ENCODE assay signal across 30 cellular contexts in genomic region chr15:82674873-82675272, GRCh38. TPM values are rescaled to one million over a fixed set of nuclear protein-coding genes. Genes with fewer than 3 reads are reported as not detected.
"Had no signal": no experiment of that assay in that cellular context is flagged by ENCODE, and none has a peak within 500 bp of the region (broad histone marks: within the 10 kb centered on the region; RNA-seq: fewer than 3 reads in every experiment).

No MANE protein-coding gene starts in this region.

- H3K27ac ChIP-seq: ascending aorta, cardiac muscle cell, VCaP had no signal

- FAIRE-seq: TTC549 had no signal

- H3K4me3 ChIP-seq: ascending aorta, cardiac muscle cell had no signal

- H3K36me3 ChIP-seq: ascending aorta, cardiac muscle cell had no signal

- DNase-seq: activated B cell treated with CpG ODN at 0.5 μM for 24 hours; activated CD4-positive, alpha-beta memory T cell treated with anti-CD3 and anti-CD28 coated beads for 36 hours; activated CD4-positive, alpha-beta T cell treated with anti-CD3 and anti-CD28 coated beads for 4 hours; activated CD4-positive, alpha-beta T cell treated with anti-CD3 and anti-CD28 coated beads, Interleukin-2, amount 10 ng/mL, durations not matched to agents 24 days and 14 days; activated CD4-positive, alpha-beta T cell treated with anti-CD3 and anti-CD28 coated beads, Interleukin-2, amount 50 U/mL, for 1 hour; activated CD4-positive, alpha-beta T cell treated with anti-CD3 and anti-CD28 coated beads, Interleukin-2, amount 50 U/mL, for 4 hours; activated CD4-positive, CD25-positive, alpha-beta regulatory T cell treated with anti-CD3 and anti-CD28 coated beads, Interleukin-2, amount 50 U/mL, for 72 hours; activated CD8-positive, alpha-beta memory T cell treated with anti-CD3 and anti-CD28 coated beads, Interleukin-2, amount 50 U/mL, for 4 hours; activated CD8-positive, alpha-beta T cell treated with anti-CD3 and anti-CD28 coated beads for 36 hours; activated effector memory CD4-positive, alpha-beta T cell treated with Interleukin-2 at 50 U/mL for 16 hours; activated gamma-delta T cell; activated naive CD4-positive, alpha-beta T cell treated with anti-CD3 and anti-CD28 coated beads, Interleukin-2, amount 10 ng/mL, durations not matched to agents 7 days and 5 days; activated naive CD4-positive, alpha-beta T cell treated with Interleukin-2 at 50 U/mL for 16 hours; activated naive CD8-positive, alpha-beta T cell treated with anti-CD3 and anti-CD28 coated beads, Interleukin-2, amount 10 ng/mL, durations not matched to agents 7 days and 5 days; activated naive CD8-positive, alpha-beta T cell treated with anti-CD3 and anti-CD28 coated beads, Interleukin-2, amount 50 U/mL, for 24 hours; activated T-cell treated with anti-CD3 and anti-CD28 coated beads for 4 hours; activated T-cell treated with anti-CD3 and anti-CD28 coated beads, Interleukin-2, amount 50 U/mL, for 1 hour; activated T-cell treated with anti-CD3 and anti-CD28 coated beads, Interleukin-2, amount 50 U/mL, for 4 hours; amygdala; anterior cingulate cortex; cerebellar nuclear complex; T-helper 2 cell; T-helper 9 cell had no signal

- H3K9me3 ChIP-seq: ascending aorta had no signal

- ATAC-seq: activated CD8-positive, alpha-beta T cell treated with anti-CD3 and anti-CD28 coated beads for 36 hours; activated naive CD8-positive, alpha-beta T cell treated with anti-CD3 and anti-CD28 coated beads, Interleukin-2, amount 50 U/mL, for 24 hours; activated T-cell treated with anti-CD3 and anti-CD28 coated beads, Interleukin-2, amount 50 U/mL, for 4 hours had no signal

- H3K4me1 ChIP-seq: ascending aorta had no signal

- H3K27me3 ChIP-seq: ascending aorta had no signal

RNA-seq across cellular contexts. Expression of gene CPEB1, which starts 27.7 kb away (rescaled TPM):
- total RNA-seq: activated B cell treated with CpG ODN at 0.5 μM for 24 hours; activated CD4-positive, alpha-beta T cell treated with anti-CD3 and anti-CD28 coated beads, Interleukin-2, amount 10 ng/mL, durations not matched to agents 24 days and 14 days; activated T-helper 2 cell treated with anti-CD3 and anti-CD28 coated beads, Interferon-gamma antibody, Interleukin-2, Interleukin-4, amounts not matched to agents 10 μg/mL and 5 μg/mL and 100 μg/mL, durations not matched to agents 14 hours and 24 hours and 36 hours; T-helper 1 cell treated with Interleukin-12 subunit alpha and Interleukin-12 subunit beta and Interleukin-4 antibody, amounts not matched to agents 30 ng/mL and 1 ng/mL, for 36 hours had no signal

RNA-seq across cellular contexts. Expression of gene AP3B2, which starts 34.8 kb away (rescaled TPM):
- total RNA-seq: activated CD4-positive, alpha-beta T cell treated with anti-CD3 and anti-CD28 coated beads, Interleukin-2, amount 10 ng/mL, durations not matched to agents 24 days and 14 days; activated T-helper 2 cell treated with anti-CD3 and anti-CD28 coated beads, Interferon-gamma antibody, Interleukin-2, Interleukin-4, amounts not matched to agents 10 μg/mL and 5 μg/mL and 100 μg/mL, durations not matched to agents 14 hours and 24 hours and 36 hours; ascending aorta; bronchial epithelial cell; T-helper 1 cell treated with Interleukin-12 subunit alpha and Interleukin-12 subunit beta and Interleukin-4 antibody, amounts not matched to agents 30 ng/mL and 1 ng/mL, for 36 hours had no signal
